8 cellular contexts compared by ENCODE assay signal in the genomic region with DNA sequence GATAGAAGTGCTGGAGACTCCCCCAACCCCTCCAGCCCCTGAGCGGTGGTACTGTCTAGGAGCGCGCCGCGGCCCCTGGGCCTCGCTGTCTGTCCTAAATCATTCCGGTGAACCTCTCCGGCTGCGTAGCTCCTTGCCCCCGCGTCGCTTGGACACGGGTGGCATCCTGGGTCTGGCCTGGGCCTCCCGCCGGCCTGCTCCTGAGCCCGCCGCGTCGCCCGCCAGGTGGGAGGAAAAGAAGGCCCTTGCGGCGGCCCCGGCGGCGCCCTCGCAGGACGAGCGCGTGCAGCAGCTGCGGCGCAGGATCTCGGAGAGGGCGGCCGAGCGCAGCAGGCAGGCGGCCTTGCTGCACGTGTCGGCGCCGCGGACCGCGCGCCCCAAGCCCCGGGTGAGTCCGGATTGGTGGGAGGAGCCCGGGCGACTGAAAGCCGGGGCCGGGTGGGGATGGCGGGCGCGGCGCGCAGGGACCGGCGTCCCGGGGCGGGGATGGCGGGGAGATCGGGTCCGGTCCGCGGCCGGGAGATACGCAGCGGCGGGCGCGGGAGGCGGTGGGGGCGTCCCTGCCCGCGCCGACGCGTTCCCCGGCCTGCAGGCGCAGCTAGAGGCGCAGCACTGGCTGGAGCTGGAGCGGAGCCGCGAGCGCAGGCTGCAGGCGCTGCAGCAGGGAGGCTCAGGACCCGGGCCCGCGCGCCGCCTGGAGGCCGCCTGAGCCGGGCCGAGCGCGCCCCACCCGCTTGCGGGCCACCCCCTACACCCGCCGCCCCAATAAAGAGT. TPM values are rescaled to one million over a fixed set of nuclear protein-coding genes. Genes with fewer than 3 reads are reported as not detected.
A peak's percentile ranks its signal among the peaks of the same experiment; 100 is the strongest.
DNase-seq lines count a peak whose midpoint lies in the region; ATAC-seq and TF ChIP-seq lines count a peak whose summit lies in the region.

No MANE protein-coding gene starts in this region.

- peaks cover 0 to 16% (median 0%) of the 10 kb centered on the region in 4 donors for H3K27me3 ChIP-seq in esophagus muscularis mucosa
- H3K27me3 ChIP-seq in mucosa of stomach (ENCODE audit: control insufficient read depth, insufficient read depth, low read length), result peaks cover 3% of the 10 kb centered on the region

- peak overlapping the region; percentile 32 for H3K4me3 ChIP-seq in AG09309 (ENCODE audit: control insufficient read depth, low read depth, low read length)
- peak overlapping the region; percentile 61 to 80 (median 65) for H3K4me3 ChIP-seq in esophagus muscularis mucosa
- H3K4me3 ChIP-seq in mucosa of stomach (ENCODE audit: low read length), result no peak overlapping the region

- TF ChIP-seq CTCF in AG09309 (IDR thresholded peaks at IDR 0.05; ENCODE audit: control insufficient read depth, insufficient read depth, low read depth, low read length, missing control alignments) (peak; percentile 34), esophagus muscularis mucosa (IDR thresholded peaks at IDR 0.05) (peak; percentile 63 to 68 (median 68))

- H3K27ac ChIP-seq in esophagus muscularis mucosa (replicated peaks in 1 of 4), result peak overlapping the region; percentile 61 to 84 (median 72)

- WGBS in esophagus muscularis mucosa, result 25% methylated on average over 22 of the region's 99 CpGs

- no peaks in the 10 kb centered on the region for H3K9me3 Mint-ChIP-seq in activated T-cell treated with anti-CD3 and anti-CD28 coated beads, Interleukin-2, amount 50 U/mL, for 4 hours

- no peak for TF ChIP-seq POLR2A in esophagus muscularis mucosa (IDR thresholded peaks at IDR 0.05; ENCODE audit: low read depth)

- no peaks in the 10 kb centered on the region for H3K27me3 Mint-ChIP-seq in activated T-cell treated with anti-CD3 and anti-CD28 coated beads, Interleukin-2, amount 50 U/mL, for 4 hours (ENCODE audit: low read depth)

- H3K9me3 ChIP-seq in esophagus muscularis mucosa, result no peaks in the 10 kb centered on the region
- no peaks in the 10 kb centered on the region for H3K9me3 ChIP-seq in mucosa of stomach (ENCODE audit: control insufficient read depth, low read length)

- peak overlapping the region; percentile 22 for H3K9ac ChIP-seq in mucosa of stomach (ENCODE audit: low read length)

- no peak for DNase-seq in AG09309 (ENCODE audit: low read depth)
- peak; percentile 55 for DNase-seq in NOMO-1 treated with DMSO at 0.1 percent for 48 hours (lab: John Stamatoyannopoulos, UW; ENCODE audit: unreplicated experiment)
- peak; percentile 58 for DNase-seq in activated T-cell treated with anti-CD3 and anti-CD28 coated beads, Interleukin-2, amount 50 U/mL, for 4 hours
- DNase-seq in esophagus muscularis mucosa (ENCODE audit: extremely low spot score), result no peak
- peak; percentile 19 for DNase-seq in stimulated activated CD8-positive, alpha-beta memory T cell treated with anti-CD3 and anti-CD28 coated beads, Interleukin-7, amount 100 ng/mL, for 24 hours (ENCODE audit: low read depth)

- H3K4me1 Mint-ChIP-seq in activated T-cell treated with anti-CD3 and anti-CD28 coated beads, Interleukin-2, amount 50 U/mL, for 4 hours (ENCODE audit: low read depth), result peaks cover 12% of the 10 kb centered on the region

- peaks cover 6 to 32% (median 23%) of the 10 kb centered on the region in 4 donors for H3K4me1 ChIP-seq in esophagus muscularis mucosa
- H3K4me1 ChIP-seq in mucosa of stomach (ENCODE audit: control insufficient read depth, insufficient read depth, low read length), result peaks cover 11% of the 10 kb centered on the region

- H3K4me3 Mint-ChIP-seq in activated T-cell treated with anti-CD3 and anti-CD28 coated beads, Interleukin-2, amount 50 U/mL, for 4 hours, result peak overlapping the region; percentile 71

- H3K36me3 Mint-ChIP-seq in activated T-cell treated with anti-CD3 and anti-CD28 coated beads, Interleukin-2, amount 50 U/mL, for 4 hours (ENCODE audit: insufficient read depth), result no peaks in the 10 kb centered on the region

- H3K36me3 ChIP-seq in esophagus muscularis mucosa (no peaks in the 10 kb centered on the region), mucosa of stomach (ENCODE audit: control insufficient read depth, insufficient read depth, low read length) (no peaks in the 10 kb centered on the region)

- ATAC-seq in GM18907 (IDR thresholded peaks at IDR 0.05; ENCODE audit: unreplicated experiment) (peak; percentile 76), HG03175 (IDR thresholded peaks at IDR 0.05; ENCODE audit: unreplicated experiment) (peak; percentile 84)
- ATAC-seq in activated T-cell treated with anti-CD3 and anti-CD28 coated beads, Interleukin-2, amount 50 U/mL, for 4 hours, result peak; percentile 96 to 98

- no peak for TF ChIP-seq EP300 in esophagus muscularis mucosa (IDR thresholded peaks at IDR 0.05)

- intact Hi-C loops in esophagus muscularis mucosa (cut with DNase I), result loop anchor here (2.0 to 5.0 kb wide), 2 partner anchors 220 to 242 kb away; a partner anchor contains a TSS

RNA-seq across cellular contexts. Expression of a gene that starts 6.5 kb away (rescaled TPM):
- 100 to 1,000 TPM in 1 of 3 donors, 10 to 100 TPM in 2; 96.7 to 105 (median 97.4) TPM for total RNA-seq in activated T-cell treated with anti-CD3 and anti-CD28 coated beads, Interleukin-2, amount 50 U/mL, for 4 hours
- total RNA-seq in esophagus muscularis mucosa, result 10 to 100 TPM; 33.2 to 49.0 (median 40.7) TPM

RNA-seq across cellular contexts. Expression of a gene that starts 43.6 kb away (rescaled TPM):
- not detected for total RNA-seq in activated T-cell treated with anti-CD3 and anti-CD28 coated beads, Interleukin-2, amount 50 U/mL, for 4 hours
- 1 to 10 TPM in 1 of 4 donors, not detected in 3; 1.5 TPM for total RNA-seq in esophagus muscularis mucosa

RNA-seq across cellular contexts. Expression of a gene that starts 44.0 kb away (rescaled TPM):
- 10 to 100 TPM in 1 of 3 donors, 1 to 10 TPM in 2; 7.0 to 10.1 (median 7.1) TPM for total RNA-seq in activated T-cell treated with anti-CD3 and anti-CD28 coated beads, Interleukin-2, amount 50 U/mL, for 4 hours
- 10 to 100 TPM in 2 of 4 donors, 1 to 10 TPM in 2; 4.5 to 13.4 (median 8.4) TPM for total RNA-seq in esophagus muscularis mucosa

Comparison
In these comparisons a context has a peak if more than half of its experiments do, and no peak if none do; other contexts are left out.
1. DNase-seq: peak in NOMO-1 treated with DMSO at 0.1 percent for 48 hours (single experiment), activated T-cell treated with anti-CD3 and anti-CD28 coated beads, Interleukin-2, amount 50 U/mL, for 4 hours (single experiment) and stimulated activated CD8-positive, alpha-beta memory T cell treated with anti-CD3 and anti-CD28 coated beads, Interleukin-7, amount 100 ng/mL, for 24 hours (single experiment); none in AG09309 (single experiment) and esophagus muscularis mucosa (single experiment).
2. Peak in every context shown above with its lines, with median percentiles within 50 percentile points of each other: ATAC-seq.